In genomic region chr5:131384616-131385214, GRCh38 we compare ENCODE assay signal across 16 cellular contexts.
DNase-seq lines count a peak whose midpoint lies in the region; ATAC-seq and TF ChIP-seq lines count a peak whose summit lies in the region.
"Had no signal": no experiment of that assay in that cellular context is flagged by ENCODE, and none has a peak within 500 bp of the region (broad histone marks: within the 10 kb centered on the region; RNA-seq: fewer than 3 reads in every experiment).

No MANE protein-coding gene starts in this region.

- TF ChIP-seq CTCF in psoas muscle (IDR thresholded peaks at IDR 0.05) = no peak

- intact Hi-C loops in psoas muscle (cut with DNase I) = no loop called here

- H3K4me3 ChIP-seq in trophoblast cell (ENCODE audit: low read depth, low read length) (no peak overlapping the region), psoas muscle (no peak overlapping the region)
- H3K4me3 ChIP-seq: MG63 had no signal

- no peaks in the 10 kb centered on the region for H3K79me2 ChIP-seq in trophoblast cell (ENCODE audit: control insufficient read depth, insufficient read depth, low read length, poor library complexity)

- H3K27me3 Mint-ChIP-seq in activated T-cell treated with anti-CD3 and anti-CD28 coated beads, Interleukin-2, amount 50 U/mL, for 4 hours (ENCODE audit: low read depth) = no peaks in the 10 kb centered on the region

- H3K4ac ChIP-seq in trophoblast cell (ENCODE audit: low read depth, low read length) = no peak overlapping the region

- TF ChIP-seq POLR2A in erythroblast (IDR thresholded peaks at IDR 0.05; ENCODE audit: low read length) = no peak

- no peak overlapping the region for H2AFZ ChIP-seq in trophoblast cell (ENCODE audit: insufficient read depth, low read length, poor library complexity)

- no peak overlapping the region for H3K14ac ChIP-seq in trophoblast cell (ENCODE audit: low read length)

- no peak overlapping the region for H2BK12ac ChIP-seq in trophoblast cell (ENCODE audit: low read length)

- peak; percentile 42 for DNase-seq in activated CD8-positive, alpha-beta memory T cell treated with anti-CD3 and anti-CD28 coated beads, Interleukin-2, amount 50 U/mL, for 4 hours
- DNase-seq in activated CD8-positive, alpha-beta memory T cell treated with anti-CD3 and anti-CD28 coated beads for 24 hours = no peak
- peak; percentile 42 for DNase-seq in activated T-cell treated with anti-CD3 and anti-CD28 coated beads, Interleukin-2, amount 50 U/mL, for 4 hours
- DNase-seq in erythroblast (lab: John Stamatoyannopoulos, UW) = peak; percentile 47 to 62
- peak; percentile 76 for DNase-seq in stimulated activated CD4-positive, alpha-beta T cell treated with anti-CD3 and anti-CD28 coated beads, Interleukin-4, amount 100 ng/mL, for 24 hours
- DNase-seq in trophoblast cell = no peak
- no peak for DNase-seq in psoas muscle
- DNase-seq: ACHN, activated gamma-delta T cell treated with Interleukin-2 at 50 U/mL for 16 hours, DMS153, MG63, NCI-H2227 treated with DMSO at 0.1 percent for 48 hours, T1000 had no signal

- H4K91ac ChIP-seq in trophoblast cell (ENCODE audit: low read depth, low read length) = no peak overlapping the region

- no peak overlapping the region for H2BK5ac ChIP-seq in trophoblast cell (ENCODE audit: low read depth, low read length, poor library complexity)

- H3K4me2 ChIP-seq in trophoblast cell (ENCODE audit: low read length) = no peak overlapping the region

- H3K4me1 ChIP-seq in trophoblast cell (ENCODE audit: control insufficient read depth in 1 of 2, insufficient read depth in 2 of 2, low read length in 2 of 2) (peaks cover 0 to 3% of the 10 kb centered on the region in 2 experiments), psoas muscle (peaks cover 4% of the 10 kb centered on the region)

- peaks cover 93% of the 10 kb centered on the region for H3K4me1 Mint-ChIP-seq in activated T-cell treated with anti-CD3 and anti-CD28 coated beads, Interleukin-2, amount 50 U/mL, for 4 hours (ENCODE audit: low read depth)

- H4K12ac ChIP-seq in trophoblast cell (ENCODE audit: low read depth, low read length) = no peak overlapping the region

- H3K27me3 ChIP-seq in trophoblast cell (ENCODE audit: insufficient read depth, low read length) = no peaks in the 10 kb centered on the region
- H3K27me3 ChIP-seq in psoas muscle (ENCODE audit: insufficient read depth in 3 of 3, low read length in 2 of 3) = no peaks in the 10 kb centered on the region
- H3K27me3 ChIP-seq: MG63 had no signal

- no peaks in the 10 kb centered on the region for H3K79me1 ChIP-seq in trophoblast cell (ENCODE audit: low read length)

- H3K9me3 Mint-ChIP-seq in activated T-cell treated with anti-CD3 and anti-CD28 coated beads, Interleukin-2, amount 50 U/mL, for 4 hours = peaks cover 4% of the 10 kb centered on the region
- H3K9me3 Mint-ChIP-seq: mesothelial cell of epicardium had no signal

- H2BK120ac ChIP-seq in trophoblast cell (ENCODE audit: insufficient read depth, low read length, poor library complexity) = no peak overlapping the region

- WGBS in trophoblast cell (ENCODE audit: extremely low coverage, insufficient coverage, insufficient read length) = no CpG with 5 or more reads among the region's 3 CpGs
- 96 to 98% (median 98%) methylated on average over 3 of the region's 3 CpGs for WGBS in psoas muscle, 3 donors

- H3K4me3 Mint-ChIP-seq in activated T-cell treated with anti-CD3 and anti-CD28 coated beads, Interleukin-2, amount 50 U/mL, for 4 hours = peak overlapping the region; percentile 27
- H3K4me3 Mint-ChIP-seq: mesothelial cell of epicardium had no signal

- H3K9ac ChIP-seq in trophoblast cell (ENCODE audit: low read length) = no peak overlapping the region

- H4K8ac ChIP-seq in trophoblast cell (ENCODE audit: low read depth, low read length) = no peak overlapping the region

- no peak overlapping the region for H3K23ac ChIP-seq in trophoblast cell (ENCODE audit: low read length)

- H3K9me3 ChIP-seq in trophoblast cell (ENCODE audit: insufficient read depth, low read depth, low read length) (no peaks in the 10 kb centered on the region), psoas muscle (no peaks in the 10 kb centered on the region)
- H3K9me3 ChIP-seq: MG63 had no signal

- peaks cover 41% of the 10 kb centered on the region for H3K36me3 Mint-ChIP-seq in activated T-cell treated with anti-CD3 and anti-CD28 coated beads, Interleukin-2, amount 50 U/mL, for 4 hours (ENCODE audit: insufficient read depth)

- H2AK5ac ChIP-seq in trophoblast cell (ENCODE audit: low read length) = no peak overlapping the region

- peak; percentile 46 to 62 for ATAC-seq in activated T-cell treated with anti-CD3 and anti-CD28 coated beads, Interleukin-2, amount 50 U/mL, for 4 hours
- ATAC-seq in psoas muscle (no peak), GM19452 (IDR thresholded peaks at IDR 0.05; ENCODE audit: unreplicated experiment) (no peak)
- ATAC-seq: Panc1 had no signal

- H3K36me3 ChIP-seq in trophoblast cell (ENCODE audit: control insufficient read depth in 1 of 2, insufficient read depth in 2 of 2, low read length in 2 of 2) = peaks cover 7% of the 10 kb centered on the region in 2 experiments
- H3K36me3 ChIP-seq in psoas muscle (ENCODE audit: insufficient read depth in 1 of 2, low read depth in 1 of 2) = peaks cover 3 to 30% of the 10 kb centered on the region in 2 donors

- H3K27ac ChIP-seq in trophoblast cell (ENCODE audit: low read depth, low read length) = no peak overlapping the region
- no peak overlapping the region for H3K27ac ChIP-seq in psoas muscle

- no peak overlapping the region for H3K18ac ChIP-seq in trophoblast cell (ENCODE audit: low read length)

Comparison
In these comparisons a context has a peak if more than half of its experiments do, and no peak if none do; other contexts are left out.
1. DNase-seq: peak in activated CD8-positive, alpha-beta memory T cell treated with anti-CD3 and anti-CD28 coated beads, Interleukin-2, amount 50 U/mL, for 4 hours (single experiment), activated T-cell treated with anti-CD3 and anti-CD28 coated beads, Interleukin-2, amount 50 U/mL, for 4 hours (single experiment), erythroblast (2 of 2) and stimulated activated CD4-positive, alpha-beta T cell treated with anti-CD3 and anti-CD28 coated beads, Interleukin-4, amount 100 ng/mL, for 24 hours (single experiment); none in activated CD8-positive, alpha-beta memory T cell treated with anti-CD3 and anti-CD28 coated beads for 24 hours (single experiment), trophoblast cell (0 of 2) and psoas muscle (0 of 2).
2. ATAC-seq: peak in activated T-cell treated with anti-CD3 and anti-CD28 coated beads, Interleukin-2, amount 50 U/mL, for 4 hours (2 of 2); none in psoas muscle (0 of 4) and GM19452 (single experiment).